In genomic region chr19:18833141-18833476, GRCh38 we compare ENCODE assay signal across 8 cellular contexts. TPM values are rescaled to one million over a fixed set of nuclear protein-coding genes. Genes with fewer than 3 reads are reported as not detected.
DNase-seq lines count a peak whose midpoint lies in the region; ATAC-seq and TF ChIP-seq lines count a peak whose summit lies in the region.

No MANE protein-coding gene starts in this region.

- H2AFZ ChIP-seq in ACC112 (ENCODE audit: low read length, unreplicated experiment): no peak overlapping the region

- no peak overlapping the region for H2BK5ac ChIP-seq in mesendoderm (ENCODE audit: low read length)

- in situ Hi-C loops in astrocyte of the spinal cord (cut with HindIII; ENCODE audit: low sequenced_read_pairs): no loop called here

- WGBS in mesendoderm (ENCODE audit: extremely low coverage, insufficient coverage, low lambda C conversion rate): no CpG with 5 or more reads among the region's 9 CpGs

- peaks cover 28% of the 10 kb centered on the region for H3K36me3 Mint-ChIP-seq in HFFc6 (ENCODE audit: low read depth)

- H3K79me1 ChIP-seq in mesendoderm (ENCODE audit: low read length): peaks cover 25% of the 10 kb centered on the region

- peak overlapping the region; percentile 83 for H3K27ac Mint-ChIP-seq in HFFc6

- peaks cover 3% of the 10 kb centered on the region; the same call in 1 of the 2 replicates for H3K36me3 ChIP-seq in ACC112 (ENCODE audit: insufficient read depth, low read length)
- H3K36me3 ChIP-seq in mesendoderm (ENCODE audit: control insufficient read depth, insufficient read depth, low read length): no peaks in the 10 kb centered on the region

- no peak overlapping the region for H2BK15ac ChIP-seq in mesendoderm (replicated peaks; ENCODE audit: low read depth)

- no peak overlapping the region for H3K4ac ChIP-seq in mesendoderm (ENCODE audit: low read depth, low read length)

- H3K79me2 ChIP-seq in ACC112 (ENCODE audit: control insufficient read depth, insufficient read depth, low read length, unreplicated experiment) (peaks cover 64% of the 10 kb centered on the region), mesendoderm (ENCODE audit: control insufficient read depth, insufficient read depth, low read length) (peaks cover 57% of the 10 kb centered on the region)

- no peak for ATAC-seq in HG03520 (IDR thresholded peaks at IDR 0.05; ENCODE audit: unreplicated experiment)
- no peak for ATAC-seq in HG03342 (IDR thresholded peaks at IDR 0.05; ENCODE audit: unreplicated experiment)

- no peak overlapping the region for H2BK120ac ChIP-seq in mesendoderm (ENCODE audit: low read depth, low read length)

- peaks cover 45% of the 10 kb centered on the region for H3K4me1 Mint-ChIP-seq in HFFc6 (ENCODE audit: low read depth)

- H3K9me3 Mint-ChIP-seq in HFFc6: no peaks in the 10 kb centered on the region

- H4K8ac ChIP-seq in mesendoderm (ENCODE audit: low read depth, low read length): no peak overlapping the region

- H3K4me1 ChIP-seq in ACC112 (ENCODE audit: control insufficient read depth, insufficient read depth, low read length, unreplicated experiment) (peaks cover 23% of the 10 kb centered on the region), mesendoderm (ENCODE audit: control insufficient read depth, low read depth, low read length) (peaks cover 4% of the 10 kb centered on the region)

- DNase-seq in HFFc6 (no peak), astrocyte of the spinal cord (ENCODE audit: low read depth, low spot score) (no peak), mesendoderm (no peak), kidney glomerular epithelial cell (lab: John Stamatoyannopoulos, UW) (no peak), cerebellar nuclear complex (lab: John Stamatoyannopoulos, UW) (no peak)

- peak overlapping the region; percentile 2 for H3K23ac ChIP-seq in mesendoderm (ENCODE audit: low read length)

- peak overlapping the region; percentile 97 for H3K9ac ChIP-seq in mesendoderm (ENCODE audit: low read length)

- no peak overlapping the region for H3K18ac ChIP-seq in mesendoderm (ENCODE audit: low read length)

- no peaks in the 10 kb centered on the region for H3K27me3 Mint-ChIP-seq in HFFc6 (ENCODE audit: insufficient read depth)

- no peak overlapping the region for H2AK5ac ChIP-seq in mesendoderm (ENCODE audit: low read length)

- H3K4me2 ChIP-seq in mesendoderm (ENCODE audit: low read length): peak overlapping the region; percentile 82

- H3K27me3 ChIP-seq in ACC112 (ENCODE audit: insufficient read depth, low read length) (no peaks in the 10 kb centered on the region), mesendoderm (ENCODE audit: insufficient read depth, low read length, poor library complexity) (no peaks in the 10 kb centered on the region)

- no peak overlapping the region for H4K5ac ChIP-seq in mesendoderm (ENCODE audit: low read length)

- peak overlapping the region; percentile 93 for H3K4me3 ChIP-seq in ACC112 (ENCODE audit: low read depth, low read length)
- peak overlapping the region; percentile 70 for H3K4me3 ChIP-seq in astrocyte of the spinal cord (ENCODE audit: low read depth, low read length)
- peak overlapping the region; percentile 47 for H3K4me3 ChIP-seq in mesendoderm (ENCODE audit: low read length)

- peak overlapping the region; percentile 98 for H3K56ac ChIP-seq in mesendoderm (ENCODE audit: low read length)

- peak overlapping the region; percentile 98 for H3K4me3 Mint-ChIP-seq in HFFc6

- no peak for TF ChIP-seq CTCF in HFFc6 (IDR thresholded peaks at IDR 0.05)
- no peak for TF ChIP-seq CTCF in astrocyte of the spinal cord (IDR thresholded peaks at IDR 0.05; ENCODE audit: low read depth, low read length)

- H3K27ac ChIP-seq in ACC112 (ENCODE audit: low read depth, low read length) (0 out of 2 replicates have a peak overlapping the region, but pooled peaks have one; percentile 34), mesendoderm (ENCODE audit: low read depth, low read length) (no peak overlapping the region)

RNA-seq across cellular contexts. Expression of gene UPF1, which starts 1.4 kb away (rescaled TPM):
- total RNA-seq in HFFc6 (2021; fragmentation: NEBNext Ultra II Directional; extraction: Animal tissue kit (Norgen Biotek cat#: 25700)): 10 to 100 TPM; 46.3 to 54.7 (median 51.4) TPM
- 26.9 TPM for polyA plus RNA-seq in mesendoderm (2013, experiment 1 of 2)
- 25.8 TPM for polyA plus RNA-seq in mesendoderm (2013, experiment 2 of 2)

RNA-seq across cellular contexts. Expression of gene COMP, which starts 42.0 kb away (rescaled TPM):
- 1 to 10 TPM in 3 of 6 experiments, under 1 TPM in 3; 0.67 to 6.1 (median 0.98) TPM for total RNA-seq in HFFc6 (2021; fragmentation: NEBNext Ultra II Directional; extraction: Animal tissue kit (Norgen Biotek cat#: 25700))
- 0.01 TPM for polyA plus RNA-seq in mesendoderm (2013, experiment 1 of 2)
- polyA plus RNA-seq in mesendoderm (2013, experiment 2 of 2): 0.03 TPM
